8 cellular contexts compared by ENCODE assay signal in the genomic region with DNA sequence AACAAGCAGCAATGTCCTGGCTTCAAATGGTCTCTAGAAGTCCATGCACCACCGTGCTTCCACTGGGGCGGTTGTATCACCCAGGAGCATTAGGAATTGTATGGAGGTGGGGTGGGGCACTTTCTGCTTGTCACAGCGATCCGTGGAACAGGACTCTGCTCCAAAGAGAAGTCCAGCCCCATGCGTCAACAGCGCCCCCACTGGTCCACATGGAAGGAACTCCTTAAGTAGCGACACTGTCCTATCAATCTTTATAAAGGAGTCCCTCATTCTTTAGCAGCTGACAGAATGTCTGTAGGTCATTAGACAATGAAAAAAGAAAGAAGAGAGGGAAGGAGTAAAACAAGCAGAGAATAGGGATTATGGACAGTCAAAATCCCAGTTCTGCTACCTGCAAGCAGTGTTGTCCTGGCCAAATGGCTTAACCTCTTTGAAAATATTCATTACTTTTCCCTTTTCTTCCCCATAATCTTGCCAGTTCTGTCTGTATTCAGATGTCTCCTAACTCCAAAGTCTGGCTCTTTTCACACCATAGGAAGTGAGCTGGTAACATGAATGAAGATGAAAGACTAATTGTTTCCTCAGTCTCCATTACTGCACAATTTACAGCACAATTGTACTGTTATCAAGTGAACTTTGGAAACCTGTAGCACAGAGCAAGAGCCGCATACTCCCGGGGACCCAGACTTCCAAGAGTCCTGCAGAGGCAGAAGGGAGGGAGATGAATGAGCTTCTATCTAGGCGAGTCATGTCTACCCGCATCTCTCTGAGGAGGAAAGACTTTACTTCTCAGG. TPM values are rescaled to one million over a fixed set of nuclear protein-coding genes. Genes with fewer than 3 reads are reported as not detected.
DNase-seq lines count a peak whose midpoint lies in the region; ATAC-seq and TF ChIP-seq lines count a peak whose summit lies in the region.

No MANE protein-coding gene starts in this region.

- H3K4me3 ChIP-seq in AG09309 (ENCODE audit: control insufficient read depth, low read depth, low read length) (no peak overlapping the region), thoracic aorta (peak overlapping the region; percentile 28)
- H3K4me3 ChIP-seq in effector memory CD4-positive, alpha-beta T cell (ENCODE audit: insufficient read depth, low read depth, low read length, poor library complexity, severe bottlenecking): no peak overlapping the region

- H3K4me3 Mint-ChIP-seq in activated T-helper 17 cell treated with anti-CD3 and anti-CD28 coated beads, Interleukin-2, amount 50 U/mL, for 72 hours: peak overlapping the region; percentile 13

- no peaks in the 10 kb centered on the region for H3K27me3 Mint-ChIP-seq in activated T-helper 17 cell treated with anti-CD3 and anti-CD28 coated beads, Interleukin-2, amount 50 U/mL, for 72 hours

- H3K36me3 Mint-ChIP-seq in activated T-helper 17 cell treated with anti-CD3 and anti-CD28 coated beads, Interleukin-2, amount 50 U/mL, for 72 hours (ENCODE audit: low read depth): peaks cover 83% of the 10 kb centered on the region

- DNase-seq in AG09309 (ENCODE audit: low read depth) (no peak), HEK293T (ENCODE audit: extremely low spot score) (peak; percentile 66), iPS-NIHi11 (ENCODE audit: low spot score) (peak; percentile 55), thoracic aorta (ENCODE audit: low spot score) (no peak), NK-92 (lab: John Stamatoyannopoulos, UW; ENCODE audit: unreplicated experiment) (no peak), NCI-H2107 treated with DMSO at 0.1 percent for 48 hours (lab: John Stamatoyannopoulos, UW; ENCODE audit: unreplicated experiment) (no peak)
- DNase-seq in effector memory CD4-positive, alpha-beta T cell: no peak

- H3K27ac Mint-ChIP-seq in activated T-helper 17 cell treated with anti-CD3 and anti-CD28 coated beads, Interleukin-2, amount 50 U/mL, for 72 hours: peak overlapping the region; percentile 62

- no peaks in the 10 kb centered on the region for H3K9me3 Mint-ChIP-seq in activated T-helper 17 cell treated with anti-CD3 and anti-CD28 coated beads, Interleukin-2, amount 50 U/mL, for 72 hours

- no peaks in the 10 kb centered on the region for H3K9me3 ChIP-seq in thoracic aorta
- no peaks in the 10 kb centered on the region for H3K9me3 ChIP-seq in effector memory CD4-positive, alpha-beta T cell (ENCODE audit: control insufficient read depth, low read length)

- H3K27me3 ChIP-seq in thoracic aorta (replicated peaks; ENCODE audit: insufficient read depth): no peaks in the 10 kb centered on the region
- no peaks in the 10 kb centered on the region for H3K27me3 ChIP-seq in effector memory CD4-positive, alpha-beta T cell (replicated peaks; ENCODE audit: control insufficient read depth, insufficient read depth, low read length, poor library complexity, severe bottlenecking)

- peaks cover 74 to 97% of the 10 kb centered on the region in 2 donors for H3K4me1 ChIP-seq in thoracic aorta (ENCODE audit: control insufficient read depth in 1 of 2, low read depth in 2 of 2)
- peaks cover 41% of the 10 kb centered on the region for H3K4me1 ChIP-seq in effector memory CD4-positive, alpha-beta T cell (ENCODE audit: control insufficient read depth, insufficient read depth, low read length, poor library complexity, severe bottlenecking)

- H3K36me3 ChIP-seq in thoracic aorta: no peaks in the 10 kb centered on the region
- H3K36me3 ChIP-seq in effector memory CD4-positive, alpha-beta T cell (ENCODE audit: control insufficient read depth, insufficient read depth, low read length): peaks cover 3% of the 10 kb centered on the region

- TF ChIP-seq CTCF in AG09309 (IDR thresholded peaks at IDR 0.05; ENCODE audit: control insufficient read depth, insufficient read depth, low read depth, low read length, missing control alignments): peak; percentile 37
- no peak for TF ChIP-seq CTCF in thoracic aorta (IDR thresholded peaks at IDR 0.05)

- POLR2A ChIA-PET in HEK293T (lab: Yijun Ruan, JAX): interaction anchor here (0.7 to 5.1 kb wide), 4 partner anchors 10 to 43 kb away, joined by 3 to 29 read pairs (median 4); partner anchors contain the start of genes HNRNPA3 and NFE2L2

- peaks cover 57% of the 10 kb centered on the region for H3K4me1 Mint-ChIP-seq in activated T-helper 17 cell treated with anti-CD3 and anti-CD28 coated beads, Interleukin-2, amount 50 U/mL, for 72 hours

- CTCF ChIA-PET in HEK293T (lab: Yijun Ruan, JAX): interaction anchor here (0.5 to 2.3 kb wide), 13 partner anchors 9 to 413 kb away, joined by 3 to 18 read pairs (median 4); partner anchors contain the start of gene NFE2L2

- ATAC-seq in activated T-helper 17 cell treated with anti-CD3 and anti-CD28 coated beads, Interleukin-2, amount 50 U/mL, for 72 hours (replicated peaks): no peak
- no peak for ATAC-seq in thoracic aorta (ENCODE audit: insufficient number of reproducible peaks, low FRiP score, low read depth)

- peak overlapping the region in 1 of 2 donors; percentile 35 for H3K27ac ChIP-seq in thoracic aorta
- no peak overlapping the region for H3K27ac ChIP-seq in effector memory CD4-positive, alpha-beta T cell (ENCODE audit: insufficient read depth, low read length, poor library complexity, severe bottlenecking)

TF ChIP-seq in HEK293T, 16 proteins besides CTCF, POLR2A, EP300 and RAD21:
- no peak for TF ChIP-seq TARDBP (IDR thresholded peaks at IDR 0.05)
- TF ChIP-seq CTBP1 (IDR thresholded peaks at IDR 0.05; ENCODE audit: borderline replicate concordance): no peak
- TF ChIP-seq L3MBTL2 (conservative IDR thresholded peaks at IDR 0.05): no peak
- no peak for TF ChIP-seq SP1 (IDR thresholded peaks at IDR 0.05)
- TF ChIP-seq FOXM1 (IDR thresholded peaks at IDR 0.05; ENCODE audit: borderline replicate concordance): no peak
- peak; percentile 85 for TF ChIP-seq PKNOX1 (IDR thresholded peaks at IDR 0.05)
- TF ChIP-seq LEF1 (IDR thresholded peaks at IDR 0.05; ENCODE audit: borderline replicate concordance): no peak
TF ChIP-seq in HEK293T: peak in this region for 1.

RNA-seq across cellular contexts. Expression of gene NFE2L2, which starts 9.9 kb away (rescaled TPM):
- total RNA-seq in activated T-helper 17 cell treated with anti-CD3 and anti-CD28 coated beads, Interleukin-2, amount 50 U/mL, for 72 hours: 10 to 100 TPM; 39.3 to 49.4 TPM
- 100 to 1,000 TPM in 1 of 2 donors, 10 to 100 TPM in 1; 64.3 to 155 TPM for total RNA-seq in thoracic aorta

RNA-seq across cellular contexts. Expression of gene HNRNPA3, which starts 42.0 kb away (rescaled TPM):
- total RNA-seq in activated T-helper 17 cell treated with anti-CD3 and anti-CD28 coated beads, Interleukin-2, amount 50 U/mL, for 72 hours: 100 to 1,000 TPM; 120 to 260 TPM
- 10 to 100 TPM; 60.1 to 98.4 TPM for total RNA-seq in thoracic aorta

Comparison
In these comparisons a context has a peak if more than half of its experiments do, and no peak if none do; other contexts are left out.
1. DNase-seq: peak in HEK293T (single experiment) and iPS-NIHi11 (single experiment); none in AG09309 (single experiment), thoracic aorta (single experiment), NK-92 (single experiment), effector memory CD4-positive, alpha-beta T cell (0 of 3) and NCI-H2107 treated with DMSO at 0.1 percent for 48 hours (single experiment).